Comparison of ENCODE assay signal across 9 cellular contexts in genomic region chr1:19469004-19469403, GRCh38. TPM values are rescaled to one million over a fixed set of nuclear protein-coding genes. Genes with fewer than 3 reads are reported as not detected.
DNase-seq lines count a peak whose midpoint lies in the region; ATAC-seq and TF ChIP-seq lines count a peak whose summit lies in the region.
"Had no signal": no experiment of that assay in that cellular context is flagged by ENCODE, and none has a peak within 500 bp of the region (broad histone marks: within the 10 kb centered on the region; RNA-seq: fewer than 3 reads in every experiment).

No MANE protein-coding gene starts in this region.

- no peaks in the 10 kb centered on the region for H3K9me3 ChIP-seq in RWPE2 (ENCODE audit: severe bottlenecking)
- H3K9me3 ChIP-seq in hepatocyte (ENCODE audit: low read depth): no peaks in the 10 kb centered on the region
- H3K9me3 ChIP-seq in smooth muscle cell (replicated peaks; ENCODE audit: low read depth): no peaks in the 10 kb centered on the region
- no peaks in the 10 kb centered on the region for H3K9me3 ChIP-seq in ovary

- no peak for TF ChIP-seq CTCF in RWPE2 (IDR thresholded peaks at IDR 0.05; ENCODE audit: poor library complexity, severe bottlenecking)
- no peak for TF ChIP-seq CTCF in hepatocyte (IDR thresholded peaks at IDR 0.05; ENCODE audit: poor library complexity)
- TF ChIP-seq CTCF in smooth muscle cell (IDR thresholded peaks at IDR 0.05; ENCODE audit: borderline replicate concordance, insufficient read depth, poor library complexity, severe bottlenecking): no peak
- no peak for TF ChIP-seq CTCF in ovary (IDR thresholded peaks at IDR 0.05)

- WGBS in hepatocyte (ENCODE audit: low lambda C conversion rate, missing lambda C conversion rate): 90% methylated on average over 7 of the region's 7 CpGs
- WGBS in smooth muscle cell (ENCODE audit: low lambda C conversion rate): 88% methylated on average over 7 of the region's 7 CpGs
- WGBS in ovary, 3 donors: 86 to 90% (median 87%) methylated on average over 7 of the region's 7 CpGs

- peak; percentile 13 for ATAC-seq in GM19023 (IDR thresholded peaks at IDR 0.05; ENCODE audit: unreplicated experiment)
- ATAC-seq in RWPE2 (ENCODE audit: low read depth): no peak
- no peak for ATAC-seq in GM19328 (IDR thresholded peaks at IDR 0.05; ENCODE audit: unreplicated experiment)

- no peaks in the 10 kb centered on the region for H3K9me2 ChIP-seq in hepatocyte (replicated peaks; ENCODE audit: insufficient read depth)

- peaks cover 17% of the 10 kb centered on the region for H3K4me1 ChIP-seq in RWPE2 (ENCODE audit: insufficient read depth, poor library complexity, severe bottlenecking)
- peaks cover 51% of the 10 kb centered on the region for H3K4me1 ChIP-seq in hepatocyte (ENCODE audit: insufficient read depth)
- H3K4me1 ChIP-seq in smooth muscle cell (ENCODE audit: low read depth): peaks cover 3% of the 10 kb centered on the region
- H3K4me1 ChIP-seq in ovary (ENCODE audit: insufficient read depth): peaks cover 42% of the 10 kb centered on the region

- H3K9ac ChIP-seq in smooth muscle cell (ENCODE audit: low read depth): no peak overlapping the region

- no peak for TF ChIP-seq EP300 in ovary (IDR thresholded peaks at IDR 0.05)

- no peak overlapping the region for H3K4me3 ChIP-seq in RWPE2 (ENCODE audit: severe bottlenecking)
- no peak overlapping the region for H3K4me3 ChIP-seq in hepatocyte
- no peak overlapping the region for H3K4me3 ChIP-seq in smooth muscle cell
- no peak overlapping the region for H3K4me3 ChIP-seq in ovary

- peak overlapping the region; percentile 56 for H3K4me2 ChIP-seq in hepatocyte
- peak overlapping the region; percentile 38 for H3K4me2 ChIP-seq in smooth muscle cell

- H4K20me1 ChIP-seq in hepatocyte (ENCODE audit: insufficient read depth, poor library complexity, severe bottlenecking) (peaks cover 88% of the 10 kb centered on the region), smooth muscle cell (ENCODE audit: low read depth) (peaks cover 100% of the 10 kb centered on the region)

- H3K27ac ChIP-seq in RWPE2 (ENCODE audit: poor library complexity, severe bottlenecking): peak overlapping the region; percentile 41
- peak overlapping the region; percentile 92 for H3K27ac ChIP-seq in hepatocyte
- peak overlapping the region; percentile 75 for H3K27ac ChIP-seq in smooth muscle cell (ENCODE audit: low read depth)
- H3K27ac ChIP-seq in ovary: no peak overlapping the region
- H3K27ac ChIP-seq: foreskin keratinocyte had no signal

- peaks cover 95% of the 10 kb centered on the region for H3K79me2 ChIP-seq in hepatocyte
- peaks cover 97% of the 10 kb centered on the region for H3K79me2 ChIP-seq in smooth muscle cell (ENCODE audit: low read depth)

- peaks cover 3% of the 10 kb centered on the region for H3F3A ChIP-seq in smooth muscle cell (ENCODE audit: low read depth)

- no peak overlapping the region for H2AFZ ChIP-seq in hepatocyte
- H2AFZ ChIP-seq in smooth muscle cell (ENCODE audit: low read depth): no peak overlapping the region

- intact Hi-C loops in ovary (cut with DNase I): no loop called here

- H3K27me3 ChIP-seq in RWPE2 (ENCODE audit: insufficient read depth, poor library complexity, severe bottlenecking) (no peaks in the 10 kb centered on the region), hepatocyte (no peaks in the 10 kb centered on the region), smooth muscle cell (ENCODE audit: low read depth) (no peaks in the 10 kb centered on the region), ovary (no peaks in the 10 kb centered on the region)
- H3K27me3 ChIP-seq: foreskin keratinocyte had no signal

- DNase-seq in RWPE2 (ENCODE audit: low spot score) (no peak), hepatocyte (ENCODE audit: low spot score) (no peak), smooth muscle cell (lab: John Stamatoyannopoulos, UW; ENCODE audit: unreplicated experiment) (no peak), ovary (no peak), NCI-H146 treated with DMSO at 0.1 percent for 48 hours (lab: John Stamatoyannopoulos, UW; ENCODE audit: unreplicated experiment) (no peak)
- DNase-seq in stimulated activated naive CD4-positive, alpha-beta T cell (lab: John Stamatoyannopoulos, UW): no peak

- no peak for TF ChIP-seq POLR2A in ovary (IDR thresholded peaks at IDR 0.05)

- peaks cover 25% of the 10 kb centered on the region for H3K36me3 ChIP-seq in RWPE2 (ENCODE audit: low read depth)
- no peaks in the 10 kb centered on the region for H3K36me3 ChIP-seq in hepatocyte (replicated peaks; ENCODE audit: insufficient read depth, low read depth)
- H3K36me3 ChIP-seq in smooth muscle cell (ENCODE audit: low read depth): no peaks in the 10 kb centered on the region
- no peaks in the 10 kb centered on the region for H3K36me3 ChIP-seq in ovary

RNA-seq across cellular contexts. Expression of gene CAPZB, which starts 16.3 kb away (rescaled TPM):
- total RNA-seq in hepatocyte (139 and 165 TPM in 2 replicates), smooth muscle cell (205 and 209 TPM in 2 replicates), ovary (100 to 1,000 TPM in 5 of 7 donors, 10 to 100 TPM in 2; 85.0 to 347 (median 258) TPM)
- polyA plus RNA-seq in hepatocyte (260 and 261 TPM in 2 replicates), smooth muscle cell (405 TPM in 2 replicates), ovary (100 to 1,000 TPM; 253 to 391 TPM)

Comparison
In these comparisons a context has a peak if more than half of its experiments do, and no peak if none do; other contexts are left out.
1. H3K27ac ChIP-seq: peak in RWPE2 (single experiment), hepatocyte (single experiment) and smooth muscle cell (single experiment); none in ovary (0 of 2).